Comparison of ENCODE assay signal across 28 cellular contexts in the genomic region with DNA sequence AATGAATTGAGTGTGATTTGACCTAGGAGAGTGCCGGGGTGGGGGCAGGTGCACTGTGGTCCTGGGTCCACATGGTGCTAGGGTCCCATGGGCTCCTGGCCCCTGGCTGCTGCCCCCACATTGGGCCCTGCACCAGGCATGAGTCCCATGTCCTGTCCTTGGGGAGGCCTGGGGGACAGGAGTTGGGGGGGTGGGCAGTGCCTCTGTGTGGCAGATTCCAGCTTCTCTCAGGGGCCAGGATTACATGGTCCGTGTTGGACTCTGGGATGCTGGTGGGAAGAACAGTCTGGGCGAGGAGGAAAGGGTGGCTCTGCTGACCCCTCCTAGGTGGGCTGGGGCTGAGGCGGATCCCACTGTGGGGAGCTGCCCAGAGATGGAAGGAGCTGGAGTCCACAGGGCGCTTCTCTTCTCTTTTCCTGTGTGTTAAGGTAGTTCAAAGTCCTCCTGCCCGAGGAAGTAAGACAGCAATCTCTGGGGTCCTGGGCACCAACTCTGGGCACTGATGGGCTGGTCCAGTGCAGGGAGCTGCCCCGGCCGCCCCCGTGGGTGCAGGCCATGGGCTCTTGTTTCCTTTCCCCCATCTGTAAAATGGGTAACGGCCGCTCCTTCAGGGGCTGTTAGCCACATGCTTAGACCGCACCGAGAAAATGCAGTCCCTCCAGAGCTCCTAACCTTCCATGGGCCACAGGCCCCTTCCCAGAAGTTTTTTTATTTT. TPM values are rescaled to one million over a fixed set of nuclear protein-coding genes. Genes with fewer than 3 reads are reported as not detected.
DNase-seq lines count a peak whose midpoint lies in the region; ATAC-seq and TF ChIP-seq lines count a peak whose summit lies in the region.
"Had no signal": no experiment of that assay in that cellular context is flagged by ENCODE, and none has a peak within 500 bp of the region (broad histone marks: within the 10 kb centered on the region; RNA-seq: fewer than 3 reads in every experiment).

No MANE protein-coding gene starts in this region.

- no peak overlapping the region for H3K27ac ChIP-seq in naive thymus-derived CD4-positive, alpha-beta T cell (ENCODE audit: low read depth, low read length)
- H3K27ac ChIP-seq in stomach: peak overlapping the region; percentile 82 to 92 (median 87)
- H3K27ac ChIP-seq: A549, foreskin keratinocyte, prostate gland, vagina had no signal

- H3K4me1 Mint-ChIP-seq in activated naive CD4-positive, alpha-beta T cell treated with anti-CD3 and anti-CD28 coated beads, Interleukin-2, amount 50 U/mL, for 24 hours: peaks cover 83% of the 10 kb centered on the region
- H3K4me1 Mint-ChIP-seq in activated naive CD4-positive, alpha-beta T cell treated with anti-CD3 and anti-CD28 coated beads for 36 hours (ENCODE audit: low read depth): peaks cover 63% of the 10 kb centered on the region
- H3K4me1 Mint-ChIP-seq in naive thymus-derived CD4-positive, alpha-beta T cell: peaks cover 30 to 92% (median 58%) of the 10 kb centered on the region in 7 donors
- H3K4me1 Mint-ChIP-seq in immature natural killer cell: peaks cover 15 to 31% of the 10 kb centered on the region in 2 donors
- peaks cover 25 to 38% of the 10 kb centered on the region in 2 donors for H3K4me1 Mint-ChIP-seq in effector memory CD8-positive, alpha-beta T cell (ENCODE audit: low read depth in 2 of 2)
- H3K4me1 Mint-ChIP-seq: brain had no signal

- no peak for TF ChIP-seq EP300 in stomach (IDR thresholded peaks at IDR 0.05)

- intact Hi-C loops in activated naive CD4-positive, alpha-beta T cell treated with anti-CD3 and anti-CD28 coated beads for 36 hours (cut with micrococcal nuclease): no loop called here
- intact Hi-C loops in naive thymus-derived CD4-positive, alpha-beta T cell (cut with micrococcal nuclease): loop anchor here in 1 of 2 donors (5.0 kb wide), 1 partner anchor 162 kb away; a partner anchor contains a TSS
- intact Hi-C loops in stomach (cut with DNase I; ENCODE audit: low total_unique reads): no loop called here

- H3K27ac Mint-ChIP-seq in activated naive CD4-positive, alpha-beta T cell treated with anti-CD3 and anti-CD28 coated beads, Interleukin-2, amount 50 U/mL, for 24 hours: peak overlapping the region; percentile 51
- H3K27ac Mint-ChIP-seq in activated naive CD4-positive, alpha-beta T cell treated with anti-CD3 and anti-CD28 coated beads for 36 hours: no peak overlapping the region
- H3K27ac Mint-ChIP-seq in naive thymus-derived CD4-positive, alpha-beta T cell: peak overlapping the region in 6 of 9 donors; percentile 42 to 81 (median 67)
- H3K27ac Mint-ChIP-seq in immature natural killer cell: no peak overlapping the region
- H3K27ac Mint-ChIP-seq in effector memory CD8-positive, alpha-beta T cell: peak overlapping the region in 1 of 2 donors; percentile 8
- H3K27ac Mint-ChIP-seq: activated CD4-positive, alpha-beta T cell treated with anti-CD3 and anti-CD28 coated beads for 36 hours; brain had no signal

- peaks cover 17 to 63% of the 10 kb centered on the region in 2 donors for H3K4me1 ChIP-seq in naive thymus-derived CD4-positive, alpha-beta T cell (ENCODE audit: control insufficient read depth in 2 of 2, insufficient read depth in 2 of 2, low read length in 2 of 2)
- peaks cover 56 to 84% (median 74%) of the 10 kb centered on the region in 4 donors for H3K4me1 ChIP-seq in stomach
- H3K4me1 ChIP-seq: A549, foreskin keratinocyte had no signal

- no peaks in the 10 kb centered on the region for H3K27me3 ChIP-seq in naive thymus-derived CD4-positive, alpha-beta T cell (ENCODE audit: control insufficient read depth in 2 of 2, insufficient read depth in 2 of 2, low read length in 2 of 2)
- H3K27me3 ChIP-seq in stomach: no peaks in the 10 kb centered on the region
- H3K27me3 ChIP-seq: foreskin keratinocyte, vagina had no signal

- no peaks in the 10 kb centered on the region for H3K36me3 ChIP-seq in naive thymus-derived CD4-positive, alpha-beta T cell (ENCODE audit: control insufficient read depth in 2 of 3, insufficient read depth in 3 of 3, low read length in 3 of 3)
- no peaks in the 10 kb centered on the region for H3K36me3 ChIP-seq in stomach
- H3K36me3 ChIP-seq: prostate gland, vagina had no signal

- no peak for TF ChIP-seq CTCF in stomach (IDR thresholded peaks at IDR 0.05)

- no peaks in the 10 kb centered on the region for H3K27me3 Mint-ChIP-seq in activated naive CD4-positive, alpha-beta T cell treated with anti-CD3 and anti-CD28 coated beads, Interleukin-2, amount 50 U/mL, for 24 hours
- H3K27me3 Mint-ChIP-seq in activated naive CD4-positive, alpha-beta T cell treated with anti-CD3 and anti-CD28 coated beads for 36 hours (ENCODE audit: low read depth): no peaks in the 10 kb centered on the region
- H3K27me3 Mint-ChIP-seq in naive thymus-derived CD4-positive, alpha-beta T cell: peaks cover 0 to 10% (median 0%) of the 10 kb centered on the region in 5 donors
- peaks cover 6 to 20% (median 15%) of the 10 kb centered on the region in 3 donors for H3K27me3 Mint-ChIP-seq in immature natural killer cell (ENCODE audit: low read depth in 3 of 3)
- no peaks in the 10 kb centered on the region for H3K27me3 Mint-ChIP-seq in effector memory CD8-positive, alpha-beta T cell
- H3K27me3 Mint-ChIP-seq: activated CD4-positive, alpha-beta T cell treated with anti-CD3 and anti-CD28 coated beads for 36 hours; brain had no signal

- H3K4me3 ChIP-seq in naive thymus-derived CD4-positive, alpha-beta T cell (ENCODE audit: low read length): no peak overlapping the region
- no peak overlapping the region for H3K4me3 ChIP-seq in stomach
- H3K4me3 ChIP-seq: A549, mucosa of descending colon, prostate gland, vagina had no signal

- ATAC-seq in naive thymus-derived CD4-positive, alpha-beta T cell: no peak
- no peak for ATAC-seq in effector memory CD8-positive, alpha-beta T cell (replicated peaks)
- ATAC-seq: A549; activated CD4-positive, alpha-beta T cell treated with anti-CD3 and anti-CD28 coated beads for 36 hours; foreskin keratinocyte; mucosa of descending colon had no signal

- no peaks in the 10 kb centered on the region for H3K9me3 ChIP-seq in naive thymus-derived CD4-positive, alpha-beta T cell (ENCODE audit: control insufficient read depth in 2 of 3, low read length in 3 of 3)
- H3K9me3 ChIP-seq in stomach: no peaks in the 10 kb centered on the region
- H3K9me3 ChIP-seq: A549, Caco-2, mucosa of descending colon, prostate gland, vagina had no signal

- DNase-seq in activated naive CD4-positive, alpha-beta T cell treated with anti-CD3 and anti-CD28 coated beads for 36 hours: no peak
- peak; percentile 42 for DNase-seq in activated CD8-positive, alpha-beta memory T cell treated with anti-CD3 and anti-CD28 coated beads, Interleukin-2, amount 50 U/mL, for 48 hours
- DNase-seq in naive thymus-derived CD4-positive, alpha-beta T cell: no peak
- peak; percentile 23 for DNase-seq in stomach
- DNase-seq in immature natural killer cell: no peak
- no peak for DNase-seq in NCI-H2196 treated with DMSO at 0.1 percent for 48 hours (lab: John Stamatoyannopoulos, UW; ENCODE audit: unreplicated experiment)
- no peak for DNase-seq in effector memory CD8-positive, alpha-beta T cell
- DNase-seq: activated CD4-positive, alpha-beta T cell treated with anti-CD3 and anti-CD28 coated beads for 36 hours; DMS79 treated with DMSO at 0.1 percent for 48 hours; effector CD8-positive, alpha-beta T cell; foreskin keratinocyte; Karpas-422; mucosa of descending colon; NCI-H146; NCI-H524; stimulated activated CD4-positive, alpha-beta T cell treated with anti-CD3 and anti-CD28 coated beads, Interleukin-1b, Interleukin-23, amount 100 ng/mL, for 48 hours had no signal

- H3K9me3 Mint-ChIP-seq in activated naive CD4-positive, alpha-beta T cell treated with anti-CD3 and anti-CD28 coated beads, Interleukin-2, amount 50 U/mL, for 24 hours: no peaks in the 10 kb centered on the region
- H3K9me3 Mint-ChIP-seq in activated naive CD4-positive, alpha-beta T cell treated with anti-CD3 and anti-CD28 coated beads for 36 hours: no peaks in the 10 kb centered on the region
- H3K9me3 Mint-ChIP-seq in naive thymus-derived CD4-positive, alpha-beta T cell: no peaks in the 10 kb centered on the region
- no peaks in the 10 kb centered on the region for H3K9me3 Mint-ChIP-seq in immature natural killer cell
- H3K9me3 Mint-ChIP-seq in effector memory CD8-positive, alpha-beta T cell: no peaks in the 10 kb centered on the region
- H3K9me3 Mint-ChIP-seq: brain had no signal

- POLR2A ChIA-PET in naive thymus-derived CD4-positive, alpha-beta T cell (lab: Charles Lee): interaction anchor here (0.8 to 2.2 kb wide), 4 partner anchors 10 to 340 kb away, joined by 3 to 8 read pairs (median 5); no protein-coding TSS in a partner anchor

- CTCF ChIA-PET in activated naive CD4-positive, alpha-beta T cell treated with anti-CD3 and anti-CD28 coated beads for 36 hours (lab: Charles Lee): interaction anchor here (1.2 kb wide), 1 partner anchor 67 kb away, joined by 3 read pairs; no protein-coding TSS in a partner anchor
- CTCF ChIA-PET in naive thymus-derived CD4-positive, alpha-beta T cell (lab: Charles Lee): interaction anchor here (1.3 to 1.9 kb wide), 2 partner anchors 20 to 44 kb away, joined by 3 to 6 read pairs; a partner anchor contains a TSS

- WGBS in stomach, 5 donors: 79 to 90% (median 83%) methylated on average over 13 of the region's 13 CpGs

- TF ChIP-seq POLR2A in stomach (IDR thresholded peaks at IDR 0.05): no peak

- H3K4me3 Mint-ChIP-seq in activated naive CD4-positive, alpha-beta T cell treated with anti-CD3 and anti-CD28 coated beads, Interleukin-2, amount 50 U/mL, for 24 hours: no peak overlapping the region
- no peak overlapping the region for H3K4me3 Mint-ChIP-seq in activated naive CD4-positive, alpha-beta T cell treated with anti-CD3 and anti-CD28 coated beads for 36 hours
- H3K4me3 Mint-ChIP-seq in naive thymus-derived CD4-positive, alpha-beta T cell: peak overlapping the region in 4 of 10 donors; percentile 32 to 51 (median 40)
- H3K4me3 Mint-ChIP-seq in immature natural killer cell: no peak overlapping the region
- no peak overlapping the region for H3K4me3 Mint-ChIP-seq in effector memory CD8-positive, alpha-beta T cell
- H3K4me3 Mint-ChIP-seq: activated CD4-positive, alpha-beta T cell treated with anti-CD3 and anti-CD28 coated beads for 36 hours; brain had no signal

- H3K36me3 Mint-ChIP-seq in activated naive CD4-positive, alpha-beta T cell treated with anti-CD3 and anti-CD28 coated beads, Interleukin-2, amount 50 U/mL, for 24 hours: no peaks in the 10 kb centered on the region
- H3K36me3 Mint-ChIP-seq in activated naive CD4-positive, alpha-beta T cell treated with anti-CD3 and anti-CD28 coated beads for 36 hours (ENCODE audit: low read depth): no peaks in the 10 kb centered on the region
- H3K36me3 Mint-ChIP-seq in naive thymus-derived CD4-positive, alpha-beta T cell: no peaks in the 10 kb centered on the region
- H3K36me3 Mint-ChIP-seq in immature natural killer cell: no peaks in the 10 kb centered on the region
- H3K36me3 Mint-ChIP-seq in effector memory CD8-positive, alpha-beta T cell (ENCODE audit: insufficient read depth): peaks cover 4% of the 10 kb centered on the region
- H3K36me3 Mint-ChIP-seq: brain had no signal

RNA-seq across cellular contexts. Expression of a gene that starts 19.8 kb away (rescaled TPM):
- 10 to 100 TPM; 10.6 to 10.8 TPM for total RNA-seq in activated naive CD4-positive, alpha-beta T cell treated with anti-CD3 and anti-CD28 coated beads for 36 hours
- 10 to 100 TPM; 14.7 to 46.4 (median 41.4) TPM for total RNA-seq in naive thymus-derived CD4-positive, alpha-beta T cell
- polyA plus RNA-seq in naive thymus-derived CD4-positive, alpha-beta T cell: 10 to 100 TPM; 15.8 to 20.9 TPM
- 100 to 1,000 TPM in 1 of 5 donors, 10 to 100 TPM in 4; 12.1 to 155 (median 75.9) TPM for total RNA-seq in stomach
- polyA plus RNA-seq in stomach (10 to 100 TPM; 29.3 to 55.8 (median 42.2) TPM), immature natural killer cell (1 to 10 TPM in 1 of 3 donors, under 1 TPM in 2; 0.13 to 1.1 (median 0.73) TPM)
- total RNA-seq: chondrocyte, foreskin keratinocyte had no signal
- polyA plus RNA-seq: BJ, foreskin keratinocyte, neural cell had no signal

RNA-seq across cellular contexts. Expression of a gene that starts 20.3 kb away (rescaled TPM):
- total RNA-seq in activated naive CD4-positive, alpha-beta T cell treated with anti-CD3 and anti-CD28 coated beads for 36 hours: not detected
- total RNA-seq in naive thymus-derived CD4-positive, alpha-beta T cell: 1 to 10 TPM in 1 of 5 experiments, under 1 TPM in 4; 0.05 to 1.1 (median 0.73) TPM
- polyA plus RNA-seq in naive thymus-derived CD4-positive, alpha-beta T cell: under 1 TPM in 1 of 2 donors, not detected in 1; 0.09 TPM
- 10 to 100 TPM in 1 of 5 donors, under 1 TPM in 3, not detected in 1; 0.43 to 11.6 (median 0.50) TPM for total RNA-seq in stomach
- polyA plus RNA-seq in stomach (under 1 TPM; 0.15 to 0.61 (median 0.31) TPM), immature natural killer cell (not detected)
- total RNA-seq: activated CD8-positive, alpha-beta memory T cell treated with anti-CD3 and anti-CD28 coated beads for 36 hours; Caco-2; chondrocyte; foreskin keratinocyte; T-helper 1 cell treated with Interleukin-12 subunit alpha and Interleukin-12 subunit beta and Interleukin-4 antibody, amounts not matched to agents 30 ng/mL and 1 ng/mL, for 36 hours; vagina had no signal
- polyA plus RNA-seq: A549, BJ, foreskin keratinocyte, liver, neural cell had no signal

Comparison
In these comparisons a context has a peak if more than half of its experiments do, and no peak if none do; other contexts are left out.
1. H3K27ac Mint-ChIP-seq: peak in activated naive CD4-positive, alpha-beta T cell treated with anti-CD3 and anti-CD28 coated beads, Interleukin-2, amount 50 U/mL, for 24 hours (single experiment) and naive thymus-derived CD4-positive, alpha-beta T cell (6 of 9); none in activated naive CD4-positive, alpha-beta T cell treated with anti-CD3 and anti-CD28 coated beads for 36 hours (single experiment) and immature natural killer cell (0 of 6).
2. DNase-seq: peak in activated CD8-positive, alpha-beta memory T cell treated with anti-CD3 and anti-CD28 coated beads, Interleukin-2, amount 50 U/mL, for 48 hours (single experiment) and stomach (single experiment); none in activated naive CD4-positive, alpha-beta T cell treated with anti-CD3 and anti-CD28 coated beads for 36 hours (single experiment), naive thymus-derived CD4-positive, alpha-beta T cell (0 of 9), immature natural killer cell (0 of 3), NCI-H2196 treated with DMSO at 0.1 percent for 48 hours (single experiment) and effector memory CD8-positive, alpha-beta T cell (0 of 3).